ENCODE assay signal across 12 cellular contexts in the genomic region with DNA sequence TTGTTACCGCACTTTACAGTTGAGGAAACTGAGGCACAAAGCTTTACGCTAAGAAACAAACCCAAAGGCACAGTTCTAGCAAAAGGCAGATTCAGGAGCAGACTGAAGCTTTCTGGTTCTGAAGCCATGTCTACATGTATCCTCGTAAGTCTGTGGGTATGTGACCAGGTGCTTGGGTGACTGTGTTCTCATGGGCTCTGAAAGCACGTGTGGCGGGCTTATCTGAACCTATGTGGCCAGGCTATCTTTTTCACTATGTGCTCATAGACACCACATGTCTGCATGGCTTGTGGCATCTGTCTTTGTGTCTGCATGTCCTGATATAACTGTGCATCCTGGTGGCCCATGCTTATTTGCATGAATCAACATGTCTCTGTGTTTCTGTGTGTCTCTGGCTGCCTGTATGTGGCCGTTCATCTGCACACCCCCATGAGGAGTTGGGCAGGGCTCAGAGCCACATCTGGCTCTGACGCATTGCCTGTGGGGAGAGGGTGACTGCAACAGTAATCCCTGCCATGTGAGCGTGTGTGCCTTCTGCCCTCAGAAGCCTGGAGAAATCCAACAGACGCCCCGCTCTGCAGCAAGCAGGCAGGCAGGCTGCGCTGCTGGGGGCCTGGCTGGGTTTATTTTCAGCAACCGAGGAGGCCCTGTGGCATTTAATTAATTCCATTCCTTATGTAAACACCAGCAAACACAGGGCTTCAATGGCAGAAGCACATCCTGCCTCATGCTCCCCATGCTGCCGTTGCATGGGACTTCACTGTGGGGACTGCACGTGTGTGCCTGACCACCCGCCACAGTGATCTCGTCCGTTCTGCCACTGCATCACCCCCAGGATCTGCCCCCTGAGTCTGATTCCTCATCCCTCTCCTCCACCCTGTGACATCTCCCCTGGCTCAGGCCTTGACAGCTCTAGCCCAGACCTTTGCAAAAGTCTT.
DNase-seq lines count a peak whose midpoint lies in the region; ATAC-seq lines count a peak whose summit lies in the region.
"Had no signal": no experiment of that assay in that cellular context is flagged by ENCODE, and none has a peak within 500 bp of the region (broad histone marks: within the 10 kb centered on the region; RNA-seq: fewer than 3 reads in every experiment).

No MANE protein-coding gene starts in this region.

- DNase-seq in NCI-H2227 (lab: John Stamatoyannopoulos, UW; ENCODE audit: unreplicated experiment) (peak; percentile 6), NCI-H2227 treated with DMSO at 0.1 percent for 48 hours (lab: John Stamatoyannopoulos, UW) (no peak), NCI-H774 (lab: John Stamatoyannopoulos, UW) (peak; percentile 23), fibroblast of peridontal ligament (ENCODE audit: extremely low read depth) (peak; percentile 41), skeletal muscle cell (ENCODE audit: low read depth) (peak; percentile 35), SIG-M5 treated with dmso at 0.1 percent for 504 hours (lab: John Stamatoyannopoulos, UW; ENCODE audit: unreplicated experiment) (no peak)
- no peak for DNase-seq in effector memory CD4-positive, alpha-beta T cell
- DNase-seq: activated naive CD8-positive, alpha-beta T cell treated with anti-CD3 and anti-CD28 coated beads, Interleukin-2, amount 50 U/mL, for 24 hours; stimulated activated CD8-positive, alpha-beta memory T cell treated with anti-CD3 and anti-CD28 coated beads, Interleukin-4, amount 100 ng/mL, for 48 hours had no signal

- H3K27me3 ChIP-seq in effector memory CD4-positive, alpha-beta T cell (replicated peaks; ENCODE audit: control insufficient read depth, insufficient read depth, low read length, poor library complexity, severe bottlenecking): no peaks in the 10 kb centered on the region
- H3K27me3 ChIP-seq: gastroesophageal sphincter had no signal

- H3K4me1 Mint-ChIP-seq in stimulated activated memory B cell treated with anti-CD40 and anti-IgM and Interleukin-4, amounts not matched to agents 10 μg/mL and 1 μg/mL and 100 μg/mL, for 72 hours: no peaks in the 10 kb centered on the region
- H3K4me1 Mint-ChIP-seq: activated naive CD8-positive, alpha-beta T cell treated with anti-CD3 and anti-CD28 coated beads, Interleukin-2, amount 50 U/mL, for 24 hours had no signal

- no peaks in the 10 kb centered on the region for H3K4me1 ChIP-seq in effector memory CD4-positive, alpha-beta T cell (ENCODE audit: control insufficient read depth, insufficient read depth, low read length, poor library complexity, severe bottlenecking)

- H3K4me3 Mint-ChIP-seq in stimulated activated memory B cell treated with anti-CD40 and anti-IgM and Interleukin-4, amounts not matched to agents 10 μg/mL and 1 μg/mL and 100 μg/mL, for 72 hours: no peak overlapping the region
- H3K4me3 Mint-ChIP-seq: activated naive CD8-positive, alpha-beta T cell treated with anti-CD3 and anti-CD28 coated beads, Interleukin-2, amount 50 U/mL, for 24 hours; dendritic cell treated with granulocyte-macrophage colony-stimulating factor and Interleukin-4, amounts not matched to agents 40 ng/mL and 50 ng/mL, for 4 days had no signal

- no peaks in the 10 kb centered on the region for H3K9me3 Mint-ChIP-seq in stimulated activated memory B cell treated with anti-CD40 and anti-IgM and Interleukin-4, amounts not matched to agents 10 μg/mL and 1 μg/mL and 100 μg/mL, for 72 hours
- H3K9me3 Mint-ChIP-seq: activated naive CD8-positive, alpha-beta T cell treated with anti-CD3 and anti-CD28 coated beads, Interleukin-2, amount 50 U/mL, for 24 hours; dendritic cell treated with granulocyte-macrophage colony-stimulating factor and Interleukin-4, amounts not matched to agents 40 ng/mL and 50 ng/mL, for 4 days had no signal

- H3K36me3 Mint-ChIP-seq in stimulated activated memory B cell treated with anti-CD40 and anti-IgM and Interleukin-4, amounts not matched to agents 10 μg/mL and 1 μg/mL and 100 μg/mL, for 72 hours: no peaks in the 10 kb centered on the region

- no peak for ATAC-seq in stimulated activated memory B cell treated with anti-CD40 and anti-IgM and Interleukin-4, amounts not matched to agents 10 μg/mL and 1 μg/mL and 100 μg/mL, for 72 hours
- ATAC-seq: activated naive CD8-positive, alpha-beta T cell treated with anti-CD3 and anti-CD28 coated beads, Interleukin-2, amount 50 U/mL, for 24 hours; gastroesophageal sphincter had no signal

- no peaks in the 10 kb centered on the region for H3K27me3 Mint-ChIP-seq in stimulated activated memory B cell treated with anti-CD40 and anti-IgM and Interleukin-4, amounts not matched to agents 10 μg/mL and 1 μg/mL and 100 μg/mL, for 72 hours
- H3K27me3 Mint-ChIP-seq: activated naive CD8-positive, alpha-beta T cell treated with anti-CD3 and anti-CD28 coated beads, Interleukin-2, amount 50 U/mL, for 24 hours had no signal

- no peaks in the 10 kb centered on the region for H3K36me3 ChIP-seq in effector memory CD4-positive, alpha-beta T cell (ENCODE audit: control insufficient read depth, insufficient read depth, low read length)
- H3K36me3 ChIP-seq: gastroesophageal sphincter had no signal

- no peak overlapping the region for H3K27ac Mint-ChIP-seq in stimulated activated memory B cell treated with anti-CD40 and anti-IgM and Interleukin-4, amounts not matched to agents 10 μg/mL and 1 μg/mL and 100 μg/mL, for 72 hours
- H3K27ac Mint-ChIP-seq: activated naive CD8-positive, alpha-beta T cell treated with anti-CD3 and anti-CD28 coated beads, Interleukin-2, amount 50 U/mL, for 24 hours; dendritic cell treated with granulocyte-macrophage colony-stimulating factor and Interleukin-4, amounts not matched to agents 40 ng/mL and 50 ng/mL, for 4 days had no signal

- no peak overlapping the region for H3K27ac ChIP-seq in effector memory CD4-positive, alpha-beta T cell (ENCODE audit: insufficient read depth, low read length, poor library complexity, severe bottlenecking)
- H3K27ac ChIP-seq: gastroesophageal sphincter had no signal

- H3K4me3 ChIP-seq in skeletal muscle cell (ENCODE audit: low read depth, low read length): no peak overlapping the region
- no peak overlapping the region for H3K4me3 ChIP-seq in effector memory CD4-positive, alpha-beta T cell (ENCODE audit: insufficient read depth, low read depth, low read length, poor library complexity, severe bottlenecking)
- H3K4me3 ChIP-seq: gastroesophageal sphincter had no signal

- no peaks in the 10 kb centered on the region for H3K9me3 ChIP-seq in effector memory CD4-positive, alpha-beta T cell (ENCODE audit: control insufficient read depth, low read length)
- H3K9me3 ChIP-seq: gastroesophageal sphincter had no signal

Comparison
In these comparisons a context has a peak if more than half of its experiments do, and no peak if none do; other contexts are left out.
1. DNase-seq: peak in NCI-H2227 (single experiment), NCI-H774 (single experiment), fibroblast of peridontal ligament (single experiment) and skeletal muscle cell (single experiment); none in NCI-H2227 treated with DMSO at 0.1 percent for 48 hours (single experiment), effector memory CD4-positive, alpha-beta T cell (0 of 3) and SIG-M5 treated with dmso at 0.1 percent for 504 hours (single experiment).